In the genomic region with DNA sequence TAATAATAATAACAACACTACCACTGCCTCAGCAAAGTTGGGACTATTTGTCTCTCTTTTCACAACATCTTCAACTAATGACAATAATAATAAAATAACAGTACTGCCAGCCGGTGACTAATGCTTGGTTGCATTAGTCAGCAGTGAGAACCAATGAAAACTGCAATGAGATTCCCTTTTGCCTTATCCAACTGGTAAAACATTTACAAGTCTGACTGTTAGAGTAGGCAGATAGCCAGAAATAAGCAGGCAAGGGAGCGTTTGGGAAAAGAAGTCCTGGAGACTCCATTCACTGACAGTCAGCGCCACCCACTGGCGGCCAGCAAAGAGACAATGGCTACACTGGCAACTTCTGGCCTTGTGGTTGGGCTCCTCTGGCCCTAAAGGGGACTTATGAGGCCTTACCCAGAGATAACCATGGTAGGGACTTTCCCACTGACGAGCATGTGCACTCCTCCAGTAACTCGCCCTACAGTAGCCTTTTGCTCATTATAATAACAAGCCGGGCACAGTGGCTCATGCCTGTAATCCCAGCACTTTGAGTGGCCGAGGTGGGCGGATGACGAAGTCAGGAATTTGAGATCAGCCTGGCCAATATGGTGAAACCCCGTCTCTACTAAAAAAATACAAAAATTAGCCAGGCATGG, we compare ENCODE assay signal across 7 cellular contexts. TPM values are rescaled to one million over a fixed set of nuclear protein-coding genes. Genes with fewer than 3 reads are reported as not detected.
DNase-seq lines count a peak whose midpoint lies in the region; ATAC-seq, FAIRE-seq and TF ChIP-seq lines count a peak whose summit lies in the region.

No MANE protein-coding gene starts in this region.

- H2AFZ ChIP-seq in smooth muscle cell (ENCODE audit: low read depth) = no peak overlapping the region

- peaks cover 6% of the 10 kb centered on the region for H3F3A ChIP-seq in smooth muscle cell (ENCODE audit: low read depth)

- FAIRE-seq in G401.6 (lab: Jason Lieb, UNC) = peak; percentile 63

- TF ChIP-seq POLR2A in body of pancreas (IDR thresholded peaks at IDR 0.05) = peak in 1 of 3 donors; percentile 36

- TF ChIP-seq CTCF in body of pancreas (IDR thresholded peaks at IDR 0.05) (peak; percentile 67 to 96 (median 94)), smooth muscle cell (IDR thresholded peaks at IDR 0.05; ENCODE audit: borderline replicate concordance, insufficient read depth, poor library complexity, severe bottlenecking) (peak; percentile 59)

- DNase-seq in NCI-H69 (lab: John Stamatoyannopoulos, UW) (peak; percentile 82), body of pancreas (peak; percentile 93 to 97 (median 95)), iPS-NIHi11 (ENCODE audit: low spot score) (peak; percentile 70), smooth muscle cell (lab: John Stamatoyannopoulos, UW; ENCODE audit: unreplicated experiment) (peak; percentile 71), NOMO-1 treated with dmso at 0.1 percent for 144 hours (lab: John Stamatoyannopoulos, UW; ENCODE audit: unreplicated experiment) (no peak)

- H3K4me1 ChIP-seq in body of pancreas (peaks cover 49% of the 10 kb centered on the region), smooth muscle cell (ENCODE audit: low read depth) (peaks cover 11% of the 10 kb centered on the region)

- peak overlapping the region; percentile 58 for H3K4me2 ChIP-seq in smooth muscle cell

- H3K79me2 ChIP-seq in smooth muscle cell (ENCODE audit: low read depth) = peaks cover 12% of the 10 kb centered on the region

- intact Hi-C loops in body of pancreas (cut with DNase I) = loop anchor here (10.0 kb wide), 2 partner anchors 75 to 355 kb away; partner anchors contain the start of genes FKBP1A and PSMF1

- 23 to 31% methylated on average over 11 of the region's 11 CpGs for WGBS in body of pancreas, 2 donors
- WGBS in smooth muscle cell (ENCODE audit: low lambda C conversion rate) = 13% methylated on average over 11 of the region's 11 CpGs

- H3K4me3 ChIP-seq in body of pancreas (no peak overlapping the region), smooth muscle cell (no peak overlapping the region)

- H3K36me3 ChIP-seq in body of pancreas (replicated peaks in 1 of 2; ENCODE audit: insufficient read depth in 1 of 2, low read depth in 2 of 2) (no peaks in the 10 kb centered on the region), smooth muscle cell (ENCODE audit: low read depth) (no peaks in the 10 kb centered on the region)

- H3K27ac ChIP-seq in body of pancreas (peak overlapping the region; percentile 11 to 86 (median 78)), smooth muscle cell (ENCODE audit: low read depth) (peak overlapping the region; percentile 99)

- no peaks in the 10 kb centered on the region for H3K9me3 ChIP-seq in body of pancreas
- H3K9me3 ChIP-seq in smooth muscle cell (replicated peaks; ENCODE audit: low read depth) = no peaks in the 10 kb centered on the region

- no peaks in the 10 kb centered on the region for H3K27me3 ChIP-seq in body of pancreas
- no peaks in the 10 kb centered on the region for H3K27me3 ChIP-seq in smooth muscle cell (ENCODE audit: low read depth)

- H4K20me1 ChIP-seq in smooth muscle cell (ENCODE audit: low read depth) = peaks cover 10% of the 10 kb centered on the region

- H3K9ac ChIP-seq in smooth muscle cell (ENCODE audit: low read depth) = peak overlapping the region; percentile 91

- ATAC-seq in HG03439 (IDR thresholded peaks at IDR 0.05; ENCODE audit: unreplicated experiment) (peak; percentile 37), body of pancreas (peak; percentile 78)

RNA-seq across cellular contexts. Expression of gene NSFL1C, which starts 3.4 kb away (rescaled TPM):
- total RNA-seq in body of pancreas = 10 to 100 TPM; 23.1 to 33.7 TPM
- total RNA-seq in smooth muscle cell = 22.4 and 31.8 TPM in 2 replicates
- polyA plus RNA-seq in smooth muscle cell = 82.9 and 92.4 TPM in 2 replicates

RNA-seq across cellular contexts. Expression of gene SIRPB2, which starts 21.2 kb away (rescaled TPM):
- total RNA-seq in body of pancreas (1 to 10 TPM in 1 of 2 donors, under 1 TPM in 1; 0.33 to 2.3 TPM), smooth muscle cell (not detected in 2 replicates)
- polyA plus RNA-seq in smooth muscle cell = not detected in 2 replicates
